In genomic region chr3:40179016-40179415, GRCh38 we compare ENCODE assay signal across 8 cellular contexts.
DNase-seq lines count a peak whose midpoint lies in the region; ATAC-seq and TF ChIP-seq lines count a peak whose summit lies in the region.

No MANE protein-coding gene starts in this region.

- H3K9me2 ChIP-seq in HCT116 (ENCODE audit: insufficient read depth) = no peaks in the 10 kb centered on the region

- WGBS in right lobe of liver (ENCODE audit: insufficient coverage, low coverage, low lambda C conversion rate, missing lambda C conversion rate) = 11% methylated on average over 3 of the region's 3 CpGs

- H3K27me3 ChIP-seq in HCT116 (ENCODE audit: insufficient read depth, low read length) (no peaks in the 10 kb centered on the region; the same call in 1 of the 2 replicates), right lobe of liver (no peaks in the 10 kb centered on the region)

- H3K9me3 ChIP-seq in HCT116 (ENCODE audit: control insufficient read depth in 1 of 2, insufficient read depth in 1 of 2, low read depth in 1 of 2, low read length in 2 of 2) = no peaks in the 10 kb centered on the region
- no peaks in the 10 kb centered on the region for H3K9me3 ChIP-seq in right lobe of liver

- DNase-seq in DMS153 (lab: John Stamatoyannopoulos, UW) = peak; percentile 32
- DNase-seq in HCT116 (ENCODE audit: low read depth, low spot score) = peak; percentile 54
- peak; percentile 80 for DNase-seq in NCI-H2227 (lab: John Stamatoyannopoulos, UW; ENCODE audit: unreplicated experiment)
- DNase-seq in activated CD4-positive, alpha-beta T cell treated with anti-CD3 and anti-CD28 coated beads for 36 hours = peak; percentile 81
- peak; percentile 80 for DNase-seq in dedifferentiated amniotic fluid mesenchymal stem cell (ENCODE audit: extremely low spot score)
- DNase-seq in right lobe of liver = peak; percentile 66 to 73 (median 66)
- peak; percentile 17 for DNase-seq in stimulated activated CD8-positive, alpha-beta memory T cell treated with anti-CD3 and anti-CD28 coated beads, Interleukin-12 subunit alpha, Interleukin-12 subunit beta, amount 100 ng/mL, for 1 hour (ENCODE audit: low read depth)

- H3K27ac Mint-ChIP-seq in activated CD4-positive, alpha-beta T cell treated with anti-CD3 and anti-CD28 coated beads for 36 hours = no peak overlapping the region

- no peaks in the 10 kb centered on the region for H3K79me2 ChIP-seq in HCT116 (ENCODE audit: insufficient read depth, low read length)

- RAD21 ChIA-PET in HCT116 (lab: Charles Lee; ENCODE audit: low non-redundant PET in 1 of 2, low total read pairs in 2 of 2, uncharacterized antibody in 2 of 2, unreplicated experiment in 2 of 2) = interaction anchor here in 1 of 2 experiments (0.6 kb wide), 1 partner anchor 188 kb away, joined by 3 read pairs; no protein-coding TSS in a partner anchor

- peak; percentile 86 for ATAC-seq in HCT116
- peak; percentile 53 for ATAC-seq in activated CD4-positive, alpha-beta T cell treated with anti-CD3 and anti-CD28 coated beads for 36 hours
- peak; percentile 76 to 86 (median 82) for ATAC-seq in right lobe of liver
- ATAC-seq in GM21360 (IDR thresholded peaks at IDR 0.05; ENCODE audit: unreplicated experiment) = no peak

- CTCF ChIA-PET in HCT116 (lab: Charles Lee) = interaction anchor here (1.0 to 1.9 kb wide), 7 partner anchors 11 to 637 kb away, joined by 3 to 15 read pairs (median 5); no protein-coding TSS in a partner anchor
- CTCF ChIA-PET in activated CD4-positive, alpha-beta T cell treated with anti-CD3 and anti-CD28 coated beads for 36 hours (lab: Charles Lee) = interaction anchor here (0.6 to 3.9 kb wide), 13 partner anchors 11 to 1359 kb away, joined by 3 to 23 read pairs (median 3); no protein-coding TSS in a partner anchor

- H3K4me1 ChIP-seq in HCT116 (ENCODE audit: control insufficient read depth in 1 of 2, insufficient read depth in 2 of 2, low read length in 2 of 2) (no peaks in the 10 kb centered on the region), right lobe of liver (no peaks in the 10 kb centered on the region)

- no peak for TF ChIP-seq POLR2A in HCT116 (IDR thresholded peaks at IDR 0.05; ENCODE audit: borderline replicate concordance, extremely low read depth, insufficient read depth, insufficient read length)
- no peak for TF ChIP-seq POLR2A in right lobe of liver (IDR thresholded peaks at IDR 0.05)

- TF ChIP-seq RAD21 in HCT116 (IDR thresholded peaks at IDR 0.05; ENCODE audit: low read depth) = peak; percentile 82

- H3K4me3 Mint-ChIP-seq in activated CD4-positive, alpha-beta T cell treated with anti-CD3 and anti-CD28 coated beads for 36 hours = no peak overlapping the region

- no peak overlapping the region for H3K9ac ChIP-seq in HCT116 (ENCODE audit: low read length)

- no peak overlapping the region for H3K4me2 ChIP-seq in HCT116 (ENCODE audit: low read length)

- no peak overlapping the region for H3K27ac ChIP-seq in HCT116 (ENCODE audit: low read depth, low read length)
- no peak overlapping the region for H3K27ac ChIP-seq in right lobe of liver

- H3K9me3 Mint-ChIP-seq in activated CD4-positive, alpha-beta T cell treated with anti-CD3 and anti-CD28 coated beads for 36 hours (ENCODE audit: low read depth) = no peaks in the 10 kb centered on the region

- H4K20me1 ChIP-seq in HCT116 (ENCODE audit: insufficient read depth) = no peaks in the 10 kb centered on the region

- H3K27me3 Mint-ChIP-seq in activated CD4-positive, alpha-beta T cell treated with anti-CD3 and anti-CD28 coated beads for 36 hours = no peaks in the 10 kb centered on the region

- POLR2A ChIA-PET in HCT116 (lab: Charles Lee) = no interaction called here
- POLR2A ChIA-PET in activated CD4-positive, alpha-beta T cell treated with anti-CD3 and anti-CD28 coated beads for 36 hours (lab: Charles Lee) = no interaction called here

- BruUV-seq in HCT116 (replicated peaks; lab: Mats Ljungman, UMichigan) = no TSS peak

- no peaks in the 10 kb centered on the region for H3K4me1 Mint-ChIP-seq in activated CD4-positive, alpha-beta T cell treated with anti-CD3 and anti-CD28 coated beads for 36 hours

- H3K36me3 ChIP-seq in HCT116 (ENCODE audit: control insufficient read depth in 1 of 2, insufficient read depth in 2 of 2, low read length in 2 of 2) = no peaks in the 10 kb centered on the region
- H3K36me3 ChIP-seq in right lobe of liver = peaks cover 0 to 13% (median under 1%) of the 10 kb centered on the region in 4 donors

- intact Hi-C loops in HCT116 (cut with micrococcal nuclease) = loop anchor here (1.0 to 5.0 kb wide), 5 partner anchors 367 to 732 kb away; no protein-coding TSS in a partner anchor
- intact Hi-C loops in activated CD4-positive, alpha-beta T cell treated with anti-CD3 and anti-CD28 coated beads for 36 hours (cut with DNase I, micrococcal nuclease) = loop anchor here (1.0 to 10.0 kb wide), 5 partner anchors 472 to 764 kb away; no protein-coding TSS in a partner anchor
- intact Hi-C loops in right lobe of liver (cut with DNase I) = loop anchor here in 1 of 2 donors (10.0 kb wide), 1 partner anchor 454 kb away; no protein-coding TSS in a partner anchor

- H3K4me3 ChIP-seq in HCT116 (replicated peaks in 1 of 2; ENCODE audit: low read depth in 1 of 2, low read length in 2 of 2) (no peak overlapping the region), right lobe of liver (no peak overlapping the region)

- no peaks in the 10 kb centered on the region for H3K36me3 Mint-ChIP-seq in activated CD4-positive, alpha-beta T cell treated with anti-CD3 and anti-CD28 coated beads for 36 hours (ENCODE audit: low read depth)

- peak; percentile 57 to 76 (median 73); a peak in 5 of 6 replicates for TF ChIP-seq CTCF in HCT116 (IDR thresholded peaks at IDR 0.05 in 2 of 3, conservative IDR thresholded peaks at IDR 0.05 in 1 of 3; ENCODE audit: borderline replicate concordance in 1 of 3, insufficient read depth in 1 of 3, low read depth in 2 of 3, low read length in 2 of 3)
- TF ChIP-seq CTCF in right lobe of liver (IDR thresholded peaks at IDR 0.05) = peak; percentile 64 to 78 (median 74)

- no peak overlapping the region for H2AFZ ChIP-seq in HCT116 (ENCODE audit: low read depth, low read length, poor library complexity, severe bottlenecking)

TF ChIP-seq in HCT116, 20 proteins besides CTCF, POLR2A, EP300 and RAD21:
- TF ChIP-seq EGR1 (IDR thresholded peaks at IDR 0.05; ENCODE audit: low read depth) = no peak
- TF ChIP-seq EZH2phosphoT487 (IDR thresholded peaks at IDR 0.05; ENCODE audit: borderline replicate concordance) = no peak
- TF ChIP-seq POLR2AphosphoS5 (IDR thresholded peaks at IDR 0.05; ENCODE audit: low read depth, low read length) = no peak
- no peak for TF ChIP-seq ATF3 (IDR thresholded peaks at IDR 0.05)
- no peak for TF ChIP-seq ZNF274 (IDR thresholded peaks at IDR 0.05; ENCODE audit: low read depth, low read length)
- no peak for TF ChIP-seq YY1 (IDR thresholded peaks at IDR 0.05; ENCODE audit: extremely low read depth, insufficient replicate concordance, low read depth, low read length)
- no peak for TF ChIP-seq ELF1 (IDR thresholded peaks at IDR 0.05; ENCODE audit: borderline replicate concordance, low read depth)
- no peak for TF ChIP-seq MAX (IDR thresholded peaks at IDR 0.05)
- TF ChIP-seq FOSL1 (IDR thresholded peaks at IDR 0.05; ENCODE audit: low read depth) = no peak
- no peak for TF ChIP-seq CBX3 (IDR thresholded peaks at IDR 0.05; ENCODE audit: low read depth)

Comparison
In these comparisons a context has a peak if more than half of its experiments do, and no peak if none do; other contexts are left out.
1. DNase-seq: peak in every context shown above with its lines; median percentile 81 in activated CD4-positive, alpha-beta T cell treated with anti-CD3 and anti-CD28 coated beads for 36 hours; 80 in NCI-H2227; 80 in dedifferentiated amniotic fluid mesenchymal stem cell; 66 in right lobe of liver; 54 in HCT116; 32 in DMS153; 17 in stimulated activated CD8-positive, alpha-beta memory T cell treated with anti-CD3 and anti-CD28 coated beads, Interleukin-12 subunit alpha, Interleukin-12 subunit beta, amount 100 ng/mL, for 1 hour.